11 cellular contexts compared by ENCODE assay signal in the genomic region with DNA sequence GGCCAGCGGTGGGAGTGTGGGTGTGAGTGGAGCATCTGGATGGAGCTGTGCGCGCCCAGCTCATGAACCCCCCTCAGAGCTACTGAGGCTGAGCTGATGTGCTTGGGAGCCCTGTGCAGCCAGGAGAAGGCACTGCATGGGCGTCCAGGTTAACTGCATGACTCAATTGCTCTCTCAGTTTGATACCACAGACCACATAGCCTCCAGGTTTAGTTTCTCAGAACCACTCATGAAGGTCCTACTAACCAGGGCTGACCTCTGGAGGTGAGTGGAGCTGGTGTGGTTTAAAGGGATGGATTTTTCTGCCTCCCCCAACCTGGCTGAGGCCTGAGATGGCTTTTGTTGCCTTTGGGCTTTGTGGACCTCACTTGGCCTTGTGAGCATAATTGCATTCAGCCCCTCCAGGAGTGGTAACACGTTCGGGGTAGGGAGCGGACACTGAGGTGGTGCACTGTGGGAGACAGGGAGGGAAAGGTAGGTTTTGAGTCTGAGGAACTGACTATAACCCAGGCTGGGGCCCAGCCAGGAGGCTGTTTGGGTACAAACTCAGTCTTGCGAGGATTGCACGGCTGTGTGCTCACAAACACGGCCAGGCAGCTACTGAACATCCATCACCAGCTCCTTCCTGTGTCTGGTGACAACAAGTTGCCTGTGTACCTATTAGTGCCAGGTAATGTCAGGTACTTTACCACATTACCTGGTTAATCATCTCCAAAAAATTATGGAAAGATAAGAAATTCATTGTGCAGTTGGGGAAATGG.
DNase-seq lines count a peak whose midpoint lies in the region; ATAC-seq, FAIRE-seq and TF ChIP-seq lines count a peak whose summit lies in the region.
"Had no signal": no experiment of that assay in that cellular context is flagged by ENCODE, and none has a peak within 500 bp of the region (broad histone marks: within the 10 kb centered on the region; RNA-seq: fewer than 3 reads in every experiment).

No MANE protein-coding gene starts in this region.

- TF ChIP-seq CTCF in natural killer cell (IDR thresholded peaks at IDR 0.05) (no peak), type B pancreatic cell (conservative IDR thresholded peaks at IDR 0.05) (no peak)

- H3K27ac Mint-ChIP-seq in activated naive CD8-positive, alpha-beta T cell treated with anti-CD3 and anti-CD28 coated beads for 36 hours, result peak overlapping the region; percentile 5
- H3K27ac Mint-ChIP-seq in natural killer cell (no peak overlapping the region), type B pancreatic cell (no peak overlapping the region)

- no peaks in the 10 kb centered on the region for H3K9me3 Mint-ChIP-seq in activated naive CD8-positive, alpha-beta T cell treated with anti-CD3 and anti-CD28 coated beads for 36 hours
- H3K9me3 Mint-ChIP-seq in natural killer cell (no peaks in the 10 kb centered on the region), type B pancreatic cell (no peaks in the 10 kb centered on the region)

- no peak for TF ChIP-seq POLR2A in GM18505 (IDR thresholded peaks at IDR 0.05; ENCODE audit: borderline replicate concordance, extremely low read depth, insufficient read depth, insufficient read length)
- no peak for TF ChIP-seq POLR2A in H54 (IDR thresholded peaks at IDR 0.05; ENCODE audit: low read depth, low read length)

- intact Hi-C loops in natural killer cell (cut with micrococcal nuclease) (no loop called here), sciatic nerve (cut with DNase I) (no loop called here)

- H3K4me1 Mint-ChIP-seq in activated naive CD8-positive, alpha-beta T cell treated with anti-CD3 and anti-CD28 coated beads for 36 hours, result peaks cover 11% of the 10 kb centered on the region
- no peaks in the 10 kb centered on the region for H3K4me1 Mint-ChIP-seq in natural killer cell
- peaks cover 14% of the 10 kb centered on the region for H3K4me1 Mint-ChIP-seq in type B pancreatic cell (ENCODE audit: unreplicated experiment)

- ATAC-seq in GM18505 (IDR thresholded peaks at IDR 0.05; ENCODE audit: unreplicated experiment), result peak; percentile 82
- ATAC-seq in GM19455 (IDR thresholded peaks at IDR 0.05; ENCODE audit: unreplicated experiment), result peak; percentile 83
- ATAC-seq in HG03095 (IDR thresholded peaks at IDR 0.05; ENCODE audit: unreplicated experiment), result peak; percentile 98
- no peak for ATAC-seq in natural killer cell
- no peak for ATAC-seq in sciatic nerve
- ATAC-seq: K562 had no signal

- FAIRE-seq in H54 (lab: Jason Lieb, UNC), result no peak
- FAIRE-seq: K562 had no signal

- peak; percentile 43 for DNase-seq in activated naive CD8-positive, alpha-beta T cell treated with anti-CD3 and anti-CD28 coated beads for 36 hours
- DNase-seq in natural killer cell (no peak), H54 (ENCODE audit: insufficient read length, low spot score) (no peak), type B pancreatic cell (ENCODE audit: extremely low spot score, unreplicated experiment) (no peak), sciatic nerve (ENCODE audit: low spot score) (no peak)
- DNase-seq: GF-D8, left ventricle myocardium inferior had no signal

- no peaks in the 10 kb centered on the region for H3K27me3 Mint-ChIP-seq in activated naive CD8-positive, alpha-beta T cell treated with anti-CD3 and anti-CD28 coated beads for 36 hours
- peaks cover 0 to 6% of the 10 kb centered on the region in 2 donors for H3K27me3 Mint-ChIP-seq in natural killer cell (ENCODE audit: low read depth in 2 of 2)
- no peaks in the 10 kb centered on the region for H3K27me3 Mint-ChIP-seq in type B pancreatic cell

- no peaks in the 10 kb centered on the region for H3K36me3 Mint-ChIP-seq in activated naive CD8-positive, alpha-beta T cell treated with anti-CD3 and anti-CD28 coated beads for 36 hours
- no peaks in the 10 kb centered on the region for H3K36me3 Mint-ChIP-seq in natural killer cell
- no peaks in the 10 kb centered on the region for H3K36me3 Mint-ChIP-seq in type B pancreatic cell

- no peak overlapping the region for H3K4me3 Mint-ChIP-seq in activated naive CD8-positive, alpha-beta T cell treated with anti-CD3 and anti-CD28 coated beads for 36 hours
- H3K4me3 Mint-ChIP-seq in natural killer cell, result no peak overlapping the region
- H3K4me3 Mint-ChIP-seq in type B pancreatic cell, result no peak overlapping the region

Comparison
In these comparisons a context has a peak if more than half of its experiments do, and no peak if none do; other contexts are left out.
1. ATAC-seq: peak in GM18505 (single experiment), GM19455 (single experiment) and HG03095 (single experiment); none in natural killer cell (0 of 3) and sciatic nerve (single experiment).